In the genomic region with DNA sequence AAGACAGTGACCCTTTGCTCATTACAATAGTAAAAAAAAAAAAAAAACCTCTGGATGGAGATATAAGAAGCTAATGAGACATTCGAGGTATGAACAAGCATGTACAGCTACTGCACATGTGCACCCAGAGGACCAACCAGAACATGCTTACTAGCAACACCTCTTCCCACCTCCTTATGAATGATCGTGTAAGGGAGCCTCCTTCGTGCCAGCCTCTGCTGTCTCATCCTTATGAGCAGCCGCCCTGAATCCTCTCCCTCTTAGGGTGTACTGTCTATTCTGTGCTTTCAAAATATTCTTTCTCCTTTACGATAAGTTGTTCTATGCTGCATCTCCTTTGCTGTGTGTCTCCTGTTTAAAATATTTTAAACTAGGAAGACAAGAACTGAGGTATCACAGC, we compare ENCODE assay signal across 32 cellular contexts.
"Had no signal": no experiment of that assay in that cellular context is flagged by ENCODE, and none has a peak within 500 bp of the region (broad histone marks: within the 10 kb centered on the region; RNA-seq: fewer than 3 reads in every experiment).

No MANE protein-coding gene starts in this region.

- H3K27ac ChIP-seq: neutrophil, ovary, parathyroid adenoma, psoas muscle, right lobe of liver, sigmoid colon, spleen, suprapubic skin, testis, tibial artery, transverse colon, upper lobe of right lung, uterus had no signal

- H2AFZ ChIP-seq: parathyroid adenoma had no signal

- DNase-seq: naive B cell; natural killer cell; nucleus accumbens; ovary; posterior cingulate gyrus; psoas muscle; right cardiac atrium; right lobe of liver; sigmoid colon; small intestine; spleen; stimulated activated CD4-positive, alpha-beta T cell treated with anti-CD3 and anti-CD28 coated beads, Interleukin-12 subunit alpha, Interleukin-12 subunit beta, amount 100 ng/mL, for 4 hours; stimulated activated CD4-positive, alpha-beta T cell treated with anti-CD3 and anti-CD28 coated beads, Interleukin-1b, Interleukin-23, amount 100 ng/mL, for 48 hours; stimulated activated CD4-positive, alpha-beta T cell treated with anti-CD3 and anti-CD28 coated beads, Interleukin-4, amount 100 ng/mL, for 1 hour; stimulated activated CD4-positive, alpha-beta T cell treated with anti-CD3 and anti-CD28 coated beads, Interleukin-4, amount 100 ng/mL, for 4 hours; stimulated activated CD8-positive, alpha-beta memory T cell treated with anti-CD3 and anti-CD28 coated beads, Interleukin-4, amount 100 ng/mL, for 48 hours; stimulated activated naive CD4-positive, alpha-beta T cell; stimulated activated naive CD8-positive, alpha-beta T cell treated with anti-CD3 and anti-CD28 coated beads, Interleukin-15, amount 100 ng/mL, for 72 hours; stimulated activated naive CD8-positive, alpha-beta T cell treated with anti-CD3 and anti-CD28 coated beads, Interleukin-15, Interleukin-2, amounts not matched to agents 100 U/mL and 50 U/mL, for 24 hours; substantia nigra; testis; tibial artery; transverse colon; upper lobe of right lung; uterus had no signal

- H3K27ac Mint-ChIP-seq: naive B cell; natural killer cell; nephron; progenitor cell of endocrine pancreas; stimulated activated memory B cell treated with anti-CD40 and anti-IgM and Interleukin-4, amounts not matched to agents 10 μg/mL and 1 μg/mL and 100 μg/mL, for 72 hours; type B pancreatic cell had no signal

- H3K79me2 ChIP-seq: parathyroid adenoma had no signal

- H3K27me3 ChIP-seq: ovary, right lobe of liver, sigmoid colon, suprapubic skin, testis, tibial artery, transverse colon, upper lobe of right lung, uterus had no signal

- H3K9me3 ChIP-seq: neutrophil, ovary, psoas muscle, right lobe of liver, sigmoid colon, spleen, suprapubic skin, testis, tibial artery, transverse colon, upper lobe of right lung, uterus had no signal

- H3K36me3 Mint-ChIP-seq: naive B cell; natural killer cell; stimulated activated memory B cell treated with anti-CD40 and anti-IgM and Interleukin-4, amounts not matched to agents 10 μg/mL and 1 μg/mL and 100 μg/mL, for 72 hours; type B pancreatic cell had no signal

- H3K9ac ChIP-seq: parathyroid adenoma had no signal

- H3K36me3 ChIP-seq: neutrophil, ovary, right lobe of liver, sigmoid colon, spleen, suprapubic skin, tibial artery, transverse colon, upper lobe of right lung, uterus had no signal

- ATAC-seq: natural killer cell; psoas muscle; right cardiac atrium; right lobe of liver; stimulated activated memory B cell treated with anti-CD40 and anti-IgM and Interleukin-4, amounts not matched to agents 10 μg/mL and 1 μg/mL and 100 μg/mL, for 72 hours; stimulated activated naive CD8-positive, alpha-beta T cell treated with anti-CD3 and anti-CD28 coated beads, Interleukin-15, amount 100 ng/mL, for 72 hours; stimulated activated naive CD8-positive, alpha-beta T cell treated with anti-CD3 and anti-CD28 coated beads, Interleukin-15, Interleukin-2, amounts not matched to agents 100 U/mL and 50 U/mL, for 24 hours; upper lobe of right lung had no signal

- H3K9me3 Mint-ChIP-seq: natural killer cell; stimulated activated naive CD8-positive, alpha-beta T cell treated with anti-CD3 and anti-CD28 coated beads, Interleukin-15, amount 100 ng/mL, for 72 hours; type B pancreatic cell had no signal

- H3K4me1 ChIP-seq: parathyroid adenoma, psoas muscle, right lobe of liver, sigmoid colon, spleen, suprapubic skin, testis, tibial artery, transverse colon, upper lobe of right lung, uterus had no signal

- H3K4me1 Mint-ChIP-seq: nephron had no signal

- H3K4me3 Mint-ChIP-seq: naive B cell; natural killer cell; nephron; stimulated activated memory B cell treated with anti-CD40 and anti-IgM and Interleukin-4, amounts not matched to agents 10 μg/mL and 1 μg/mL and 100 μg/mL, for 72 hours; stimulated activated naive CD8-positive, alpha-beta T cell treated with anti-CD3 and anti-CD28 coated beads, Interleukin-15, amount 100 ng/mL, for 72 hours; type B pancreatic cell had no signal

- H3K4me3 ChIP-seq: ovary, psoas muscle, right lobe of liver, sigmoid colon, spleen, suprapubic skin, testis, tibial artery, transverse colon, upper lobe of right lung, uterus had no signal
